17 cellular contexts compared by ENCODE assay signal in the genomic region with DNA sequence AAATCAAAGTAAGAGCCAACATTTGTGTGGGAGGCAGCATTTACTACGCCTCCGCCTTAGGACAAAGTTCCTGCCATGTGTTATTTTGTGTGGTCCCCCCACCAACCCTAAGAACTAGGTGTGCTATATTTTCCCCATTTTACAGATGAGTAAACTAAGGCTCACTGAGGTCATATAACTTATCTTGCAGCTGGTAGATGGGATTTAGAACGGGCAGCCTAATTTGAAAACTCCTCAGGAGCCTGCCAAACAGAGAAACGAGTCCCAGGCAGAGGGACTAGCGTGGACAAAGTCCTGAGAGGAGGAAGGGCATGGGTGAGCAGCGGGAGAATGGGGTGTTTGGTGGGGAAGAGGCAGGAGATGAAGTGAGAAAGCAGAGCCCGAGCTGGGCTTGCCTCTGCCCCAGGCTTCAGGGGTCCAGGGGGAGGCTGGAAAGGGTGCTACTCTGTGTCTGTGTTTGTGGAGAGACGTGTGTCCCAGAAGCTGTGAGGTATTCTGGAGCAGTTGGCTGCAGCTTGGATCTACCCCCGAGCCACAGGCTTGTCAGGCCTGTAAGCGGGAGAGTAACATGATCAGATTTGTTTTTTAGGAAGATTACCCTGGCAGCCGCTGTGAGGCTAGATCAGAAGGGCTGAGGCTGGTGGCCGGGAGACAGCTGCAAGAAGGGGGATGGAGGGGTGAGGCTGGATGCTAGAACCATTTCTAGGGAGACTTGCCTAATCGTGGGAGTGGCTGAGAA. TPM values are rescaled to one million over a fixed set of nuclear protein-coding genes. Genes with fewer than 3 reads are reported as not detected.
DNase-seq lines count a peak whose midpoint lies in the region; ATAC-seq and TF ChIP-seq lines count a peak whose summit lies in the region.
"Had no signal": no experiment of that assay in that cellular context is flagged by ENCODE, and none has a peak within 500 bp of the region (broad histone marks: within the 10 kb centered on the region; RNA-seq: fewer than 3 reads in every experiment).

No MANE protein-coding gene starts in this region.

- peak overlapping the region; percentile 65 for H3K27ac Mint-ChIP-seq in activated CD4-positive, alpha-beta T cell treated with anti-CD3 and anti-CD28 coated beads, Interleukin-2, amount 10 ng/mL, durations not matched to agents 24 days and 14 days
- peak overlapping the region in 2 of 3 donors; percentile 32 to 70 for H3K27ac Mint-ChIP-seq in IgD-negative memory B cell
- peak overlapping the region; percentile 47 for H3K27ac Mint-ChIP-seq in activated naive CD8-positive, alpha-beta T cell treated with anti-CD3 and anti-CD28 coated beads, Interleukin-2, amount 50 U/mL, for 24 hours
- H3K27ac Mint-ChIP-seq: activated B cell treated with CpG ODN at 0.5 μM for 24 hours had no signal

- peaks cover 57% of the 10 kb centered on the region for H3K4me1 Mint-ChIP-seq in activated CD4-positive, alpha-beta T cell treated with anti-CD3 and anti-CD28 coated beads, Interleukin-2, amount 10 ng/mL, durations not matched to agents 24 days and 14 days
- peaks cover 8 to 31% (median 21%) of the 10 kb centered on the region in 3 donors for H3K4me1 Mint-ChIP-seq in IgD-negative memory B cell
- H3K4me1 Mint-ChIP-seq in activated naive CD8-positive, alpha-beta T cell treated with anti-CD3 and anti-CD28 coated beads, Interleukin-2, amount 50 U/mL, for 24 hours = peaks cover 68% of the 10 kb centered on the region

- DNase-seq in activated CD4-positive, alpha-beta T cell treated with anti-CD3 and anti-CD28 coated beads, Interleukin-2, amount 10 ng/mL, durations not matched to agents 24 days and 14 days = no peak
- DNase-seq in activated CD4-positive, alpha-beta T cell treated with anti-CD3 and anti-CD28 coated beads for 48 hours = no peak
- DNase-seq in activated naive CD8-positive, alpha-beta T cell treated with anti-CD3 and anti-CD28 coated beads, Interleukin-2, amount 50 U/mL, for 24 hours = no peak
- DNase-seq in psoas muscle (no peak), NCI-H2081 (lab: John Stamatoyannopoulos, UW) (no peak), SK-N-SH (no peak), esophagus squamous epithelium (lab: John Stamatoyannopoulos, UW) (no peak)
- DNase-seq: activated B cell treated with CpG ODN at 0.5 μM for 24 hours, cortex of kidney, kidney glomerular epithelial cell, NCI-H187, NCI-H510A treated with DMSO at 0.1 percent for 48 hours, PC-9 had no signal

- WGBS in psoas muscle, 3 donors = 34 to 42% (median 35%) methylated on average over 13 of the region's 13 CpGs
- WGBS in SK-N-SH (ENCODE audit: low lambda C conversion rate) = 86% methylated on average over 13 of the region's 13 CpGs
- 53 to 55% methylated on average over 12 to 13 of the region's 13 CpGs for WGBS in esophagus squamous epithelium, 2 donors

- H3K4me2 ChIP-seq in SK-N-SH = no peak overlapping the region
- H3K4me2 ChIP-seq: PC-9 had no signal

- TF ChIP-seq CTCF in psoas muscle (IDR thresholded peaks at IDR 0.05) = no peak
- TF ChIP-seq CTCF in SK-N-SH (IDR thresholded peaks at IDR 0.05) = no peak
- no peak for TF ChIP-seq CTCF in esophagus squamous epithelium (IDR thresholded peaks at IDR 0.05)

- H3K36me3 ChIP-seq in psoas muscle (ENCODE audit: insufficient read depth in 1 of 2, low read depth in 1 of 2) = peaks cover 0 to 76% of the 10 kb centered on the region in 2 donors
- H3K36me3 ChIP-seq in SK-N-SH (replicated peaks in 1 of 2; ENCODE audit: control insufficient read depth in 1 of 2, insufficient read depth in 2 of 2, low read length in 1 of 2) = peaks cover 20 to 58% of the 10 kb centered on the region in 2 experiments
- H3K36me3 ChIP-seq in esophagus squamous epithelium = peaks cover 12 to 78% (median 24%) of the 10 kb centered on the region in 3 donors

- intact Hi-C loops in activated CD4-positive, alpha-beta T cell treated with anti-CD3 and anti-CD28 coated beads, Interleukin-2, amount 10 ng/mL, durations not matched to agents 24 days and 14 days (cut with micrococcal nuclease) = no loop called here
- intact Hi-C loops in psoas muscle (cut with DNase I) = loop anchor here in 1 of 2 donors (2.0 kb wide), 1 partner anchor 19 kb away; no protein-coding TSS in a partner anchor
- intact Hi-C loops in esophagus squamous epithelium (cut with DNase I) = no loop called here

- H3K9me2 ChIP-seq in SK-N-SH = no peaks in the 10 kb centered on the region

- ATAC-seq in activated naive CD8-positive, alpha-beta T cell treated with anti-CD3 and anti-CD28 coated beads, Interleukin-2, amount 50 U/mL, for 24 hours = no peak
- peak; percentile 30 to 82 (median 53) for ATAC-seq in psoas muscle
- ATAC-seq: esophagus mucosa had no signal

- H3K27me3 Mint-ChIP-seq in activated CD4-positive, alpha-beta T cell treated with anti-CD3 and anti-CD28 coated beads, Interleukin-2, amount 10 ng/mL, durations not matched to agents 24 days and 14 days = no peaks in the 10 kb centered on the region
- H3K27me3 Mint-ChIP-seq in IgD-negative memory B cell = no peaks in the 10 kb centered on the region
- H3K27me3 Mint-ChIP-seq in activated naive CD8-positive, alpha-beta T cell treated with anti-CD3 and anti-CD28 coated beads, Interleukin-2, amount 50 U/mL, for 24 hours = no peaks in the 10 kb centered on the region
- H3K27me3 Mint-ChIP-seq: activated B cell treated with CpG ODN at 0.5 μM for 24 hours had no signal

- H3K9me3 Mint-ChIP-seq in activated CD4-positive, alpha-beta T cell treated with anti-CD3 and anti-CD28 coated beads, Interleukin-2, amount 10 ng/mL, durations not matched to agents 24 days and 14 days = no peaks in the 10 kb centered on the region
- no peaks in the 10 kb centered on the region for H3K9me3 Mint-ChIP-seq in IgD-negative memory B cell
- no peaks in the 10 kb centered on the region for H3K9me3 Mint-ChIP-seq in activated naive CD8-positive, alpha-beta T cell treated with anti-CD3 and anti-CD28 coated beads, Interleukin-2, amount 50 U/mL, for 24 hours
- H3K9me3 Mint-ChIP-seq: activated B cell treated with CpG ODN at 0.5 μM for 24 hours had no signal

- TF ChIP-seq EP300 in SK-N-SH (IDR thresholded peaks at IDR 0.05; ENCODE audit: borderline replicate concordance in 1 of 2, low read depth in 1 of 2, low read length in 1 of 2) = no peak

- H3K4me1 ChIP-seq in psoas muscle (peaks cover 54% of the 10 kb centered on the region), SK-N-SH (ENCODE audit: control insufficient read depth in 1 of 2, insufficient read depth in 2 of 2, low read depth in 1 of 2, low read length in 1 of 2) (peaks cover 6 to 18% of the 10 kb centered on the region in 2 experiments; a peak in 2 of 4 replicates), esophagus squamous epithelium (peaks cover 0 to 43% (median 11%) of the 10 kb centered on the region in 3 donors)

- peak overlapping the region; percentile 83 for H3K27ac ChIP-seq in psoas muscle
- no peak overlapping the region for H3K27ac ChIP-seq in SK-N-SH (ENCODE audit: low read depth in 2 of 2, low read length in 1 of 2)
- H3K27ac ChIP-seq in esophagus squamous epithelium = no peak overlapping the region
- H3K27ac ChIP-seq: ascending aorta, PC-9, suprapubic skin had no signal

- peaks cover 75% of the 10 kb centered on the region for H3K36me3 Mint-ChIP-seq in activated CD4-positive, alpha-beta T cell treated with anti-CD3 and anti-CD28 coated beads, Interleukin-2, amount 10 ng/mL, durations not matched to agents 24 days and 14 days (ENCODE audit: low read depth)
- H3K36me3 Mint-ChIP-seq in IgD-negative memory B cell = peaks cover 2% of the 10 kb centered on the region
- H3K36me3 Mint-ChIP-seq in activated naive CD8-positive, alpha-beta T cell treated with anti-CD3 and anti-CD28 coated beads, Interleukin-2, amount 50 U/mL, for 24 hours (ENCODE audit: low read depth) = peaks cover 61% of the 10 kb centered on the region

- H2AFZ ChIP-seq in SK-N-SH (ENCODE audit: low read depth) = no peak overlapping the region
- H2AFZ ChIP-seq: PC-9 had no signal

- H3K9me3 ChIP-seq in psoas muscle (no peaks in the 10 kb centered on the region), SK-N-SH (no peaks in the 10 kb centered on the region), esophagus squamous epithelium (no peaks in the 10 kb centered on the region)
- H3K9me3 ChIP-seq: ascending aorta, suprapubic skin had no signal

- TF ChIP-seq RAD21 in SK-N-SH (IDR thresholded peaks at IDR 0.05; ENCODE audit: low read length) = no peak

- POLR2A ChIA-PET in SK-N-SH (lab: Yijun Ruan, JAX) = interaction anchor here (1.2 kb wide), 1 partner anchor 10 kb away, joined by 3 read pairs; no protein-coding TSS in a partner anchor

- peaks cover 9% of the 10 kb centered on the region; the same call in 1 of the 2 replicates for H4K20me1 ChIP-seq in SK-N-SH (ENCODE audit: insufficient read depth)

- no peak overlapping the region for H3K4me3 Mint-ChIP-seq in activated CD4-positive, alpha-beta T cell treated with anti-CD3 and anti-CD28 coated beads, Interleukin-2, amount 10 ng/mL, durations not matched to agents 24 days and 14 days
- peak overlapping the region in 1 of 4 donors; percentile 39 for H3K4me3 Mint-ChIP-seq in IgD-negative memory B cell
- no peak overlapping the region for H3K4me3 Mint-ChIP-seq in activated naive CD8-positive, alpha-beta T cell treated with anti-CD3 and anti-CD28 coated beads, Interleukin-2, amount 50 U/mL, for 24 hours
- H3K4me3 Mint-ChIP-seq: activated B cell treated with CpG ODN at 0.5 μM for 24 hours had no signal

- H3K27me3 ChIP-seq in psoas muscle (ENCODE audit: insufficient read depth in 3 of 3, low read length in 2 of 3) (no peaks in the 10 kb centered on the region), SK-N-SH (ENCODE audit: insufficient read depth) (no peaks in the 10 kb centered on the region), esophagus squamous epithelium (no peaks in the 10 kb centered on the region)
- H3K27me3 ChIP-seq: ascending aorta, suprapubic skin had no signal

- H3F3A ChIP-seq in SK-N-SH (replicated peaks; ENCODE audit: insufficient read depth) = peaks cover 7% of the 10 kb centered on the region

- H3K9ac ChIP-seq in SK-N-SH = no peak overlapping the region

- TF ChIP-seq POLR2A in esophagus squamous epithelium (IDR thresholded peaks at IDR 0.05) = no peak

- CTCF ChIA-PET in SK-N-SH (lab: Yijun Ruan, JAX) = interaction anchor here (0.7 to 3.1 kb wide), 8 partner anchors 14 to 107 kb away, joined by 3 to 15 read pairs (median 4); no protein-coding TSS in a partner anchor

- H3K4me3 ChIP-seq in psoas muscle (peak overlapping the region; percentile 6), SK-N-SH (ENCODE audit: low read depth in 2 of 2, low read length in 1 of 2) (no peak overlapping the region), esophagus squamous epithelium (no peak overlapping the region)
- H3K4me3 ChIP-seq: ascending aorta, PC-9, suprapubic skin had no signal

- H3K79me2 ChIP-seq in SK-N-SH (ENCODE audit: insufficient read depth) = peaks cover 34% of the 10 kb centered on the region; the same call in 1 of the 2 replicates

RNA-seq across cellular contexts. Expression of gene MLLT6, which starts 5.0 kb away (rescaled TPM):
- total RNA-seq in activated CD4-positive, alpha-beta T cell treated with anti-CD3 and anti-CD28 coated beads, Interleukin-2, amount 10 ng/mL, durations not matched to agents 24 days and 14 days = 243 and 248 TPM in 2 replicates
- polyA plus RNA-seq in IgD-negative memory B cell = 7.9 TPM
- total RNA-seq in psoas muscle = 100 to 1,000 TPM in 1 of 4 donors, 10 to 100 TPM in 3; 78.5 to 120 (median 84.9) TPM
- polyA plus RNA-seq in psoas muscle = 10 to 100 TPM; 16.3 to 50.2 (median 25.5) TPM
- polyA plus RNA-seq in SK-N-SH (2012; rRNA removed) = 41.5 and 43.6 TPM in 2 replicates
- polyA plus RNA-seq in SK-N-SH (2012; cell fraction: cytosol; rRNA removed) = 11.5 and 18.3 TPM in 2 replicates
- 118 and 131 TPM in 2 replicates for polyA plus RNA-seq in SK-N-SH (2012; cell fraction: nucleus; rRNA removed)
- 10 to 100 TPM; 30.6 to 79.7 (median 35.1) TPM for total RNA-seq in esophagus squamous epithelium

RNA-seq across cellular contexts. Expression of gene CISD3, which starts 20.1 kb away (rescaled TPM):
- 44.0 and 46.7 TPM in 2 replicates for total RNA-seq in activated CD4-positive, alpha-beta T cell treated with anti-CD3 and anti-CD28 coated beads, Interleukin-2, amount 10 ng/mL, durations not matched to agents 24 days and 14 days
- polyA plus RNA-seq in IgD-negative memory B cell (29.1 TPM), psoas muscle (10 to 100 TPM; 39.6 to 83.6 (median 41.5) TPM), SK-N-SH (2012; rRNA removed) (12.9 and 16.5 TPM in 2 replicates)
- total RNA-seq in psoas muscle (10 to 100 TPM; 29.9 to 45.5 (median 37.4) TPM), esophagus squamous epithelium (1 to 10 TPM; 4.9 to 8.3 (median 7.8) TPM)
- polyA plus RNA-seq in SK-N-SH (2012; cell fraction: cytosol; rRNA removed) = 9.3 and 10.9 TPM in 2 replicates
- polyA plus RNA-seq in SK-N-SH (2012; cell fraction: nucleus; rRNA removed) = 5.9 and 8.6 TPM in 2 replicates

RNA-seq across cellular contexts. Expression of gene EPOP, which starts 35.3 kb away (rescaled TPM):
- total RNA-seq in activated CD4-positive, alpha-beta T cell treated with anti-CD3 and anti-CD28 coated beads, Interleukin-2, amount 10 ng/mL, durations not matched to agents 24 days and 14 days = 52.1 and 54.9 TPM in 2 replicates
- polyA plus RNA-seq in IgD-negative memory B cell = not detected
- 1 to 10 TPM in 1 of 4 donors, under 1 TPM in 3; 0.21 to 1.2 (median 0.63) TPM for total RNA-seq in psoas muscle
- polyA plus RNA-seq in psoas muscle = 1 to 10 TPM in 1 of 3 donors, under 1 TPM in 2; 0.21 to 1.1 (median 0.44) TPM
- 2.7 and 3.1 TPM in 2 replicates for polyA plus RNA-seq in SK-N-SH (2012; rRNA removed)
- polyA plus RNA-seq in SK-N-SH (2012; cell fraction: cytosol; rRNA removed) = 3.4 and 4.0 TPM in 2 replicates
- polyA plus RNA-seq in SK-N-SH (2012; cell fraction: nucleus; rRNA removed) = 2.8 and 4.0 TPM in 2 replicates
- 1 to 10 TPM; 1.8 to 3.2 (median 2.8) TPM for total RNA-seq in esophagus squamous epithelium

RNA-seq across cellular contexts. Expression of gene PCGF2, which starts 38.1 kb away (rescaled TPM):
- total RNA-seq in activated CD4-positive, alpha-beta T cell treated with anti-CD3 and anti-CD28 coated beads, Interleukin-2, amount 10 ng/mL, durations not matched to agents 24 days and 14 days = 4.7 and 5.5 TPM in 2 replicates
- polyA plus RNA-seq in IgD-negative memory B cell (not detected), psoas muscle (1 to 10 TPM; 3.3 to 5.8 (median 5.1) TPM), SK-N-SH (2012; rRNA removed) (24.2 and 39.8 TPM in 2 replicates)
- total RNA-seq in psoas muscle (10 to 100 TPM in 1 of 4 donors, 1 to 10 TPM in 3; 7.1 to 10.8 (median 7.5) TPM), esophagus squamous epithelium (10 to 100 TPM in 1 of 4 donors, 1 to 10 TPM in 3; 2.5 to 11.8 (median 3.4) TPM)
- 23.0 and 26.3 TPM in 2 replicates for polyA plus RNA-seq in SK-N-SH (2012; cell fraction: cytosol; rRNA removed)
- polyA plus RNA-seq in SK-N-SH (2012; cell fraction: nucleus; rRNA removed) = 54.1 and 67.6 TPM in 2 replicates
- total RNA-seq: activated B cell treated with CpG ODN at 0.5 μM for 24 hours had no signal

RNA-seq across cellular contexts. Expression of gene PSMB3, which starts 42.5 kb away (rescaled TPM):
- 356 and 358 TPM in 2 replicates for total RNA-seq in activated CD4-positive, alpha-beta T cell treated with anti-CD3 and anti-CD28 coated beads, Interleukin-2, amount 10 ng/mL, durations not matched to agents 24 days and 14 days
- 426 TPM for polyA plus RNA-seq in IgD-negative memory B cell
- 100 to 1,000 TPM; 112 to 209 (median 184) TPM for total RNA-seq in psoas muscle
- polyA plus RNA-seq in psoas muscle = 100 to 1,000 TPM; 286 to 463 (median 332) TPM
- 480 and 533 TPM in 2 replicates for polyA plus RNA-seq in SK-N-SH (2012; rRNA removed)
- 326 and 421 TPM in 2 replicates for polyA plus RNA-seq in SK-N-SH (2012; cell fraction: cytosol; rRNA removed)
- 286 and 336 TPM in 2 replicates for polyA plus RNA-seq in SK-N-SH (2012; cell fraction: nucleus; rRNA removed)
- total RNA-seq in esophagus squamous epithelium = 100 to 1,000 TPM; 128 to 177 (median 145) TPM

Comparison
In these comparisons a context has a peak if more than half of its experiments do, and no peak if none do; other contexts are left out.
1. RNA of gene EPOP, which starts 35.3 kb away (total RNA-seq): 52.1 to 54.9 TPM in activated CD4-positive, alpha-beta T cell treated with anti-CD3 and anti-CD28 coated beads, Interleukin-2, amount 10 ng/mL, durations not matched to agents 24 days and 14 days; 1.8 to 3.2 TPM in esophagus squamous epithelium and 0.21 to 1.2 TPM in psoas muscle; every median in the first group is over 10 times any median in the second.
2. Peak in every context shown above with its lines, with median percentiles within 50 percentile points of each other: H3K27ac Mint-ChIP-seq.